ENCODE assay signal across 15 cellular contexts in genomic region chr10:72709041-72709440, GRCh38. TPM values are rescaled to one million over a fixed set of nuclear protein-coding genes. Genes with fewer than 3 reads are reported as not detected.
DNase-seq lines count a peak whose midpoint lies in the region; ATAC-seq, FAIRE-seq and TF ChIP-seq lines count a peak whose summit lies in the region.
"Had no signal": no experiment of that assay in that cellular context is flagged by ENCODE, and none has a peak within 500 bp of the region (broad histone marks: within the 10 kb centered on the region; RNA-seq: fewer than 3 reads in every experiment).

No MANE protein-coding gene starts in this region.

- peaks cover 3% of the 10 kb centered on the region for H3K4me1 Mint-ChIP-seq in T-helper 17 cell
- peaks cover 47% of the 10 kb centered on the region for H3K4me1 Mint-ChIP-seq in osteocyte (ENCODE audit: unreplicated experiment)
- H3K4me1 Mint-ChIP-seq in progenitor cell of endocrine pancreas (ENCODE audit: low read depth), result peaks cover 16% of the 10 kb centered on the region
- no peaks in the 10 kb centered on the region for H3K4me1 Mint-ChIP-seq in activated CD4-positive, alpha-beta T cell treated with anti-CD3 and anti-CD28 coated beads, Interleukin-2, amount 10 ng/mL, durations not matched to agents 24 days and 14 days

- H3K36me3 Mint-ChIP-seq in T-helper 17 cell (ENCODE audit: low read depth), result peaks cover 2% of the 10 kb centered on the region
- no peaks in the 10 kb centered on the region for H3K36me3 Mint-ChIP-seq in osteocyte (ENCODE audit: unreplicated experiment)
- peaks cover 3% of the 10 kb centered on the region for H3K36me3 Mint-ChIP-seq in progenitor cell of endocrine pancreas (ENCODE audit: insufficient read depth)
- H3K36me3 Mint-ChIP-seq in activated CD4-positive, alpha-beta T cell treated with anti-CD3 and anti-CD28 coated beads, Interleukin-2, amount 10 ng/mL, durations not matched to agents 24 days and 14 days (ENCODE audit: low read depth), result no peaks in the 10 kb centered on the region

- intact Hi-C loops in activated CD4-positive, alpha-beta T cell treated with anti-CD3 and anti-CD28 coated beads, Interleukin-2, amount 10 ng/mL, durations not matched to agents 24 days and 14 days (cut with micrococcal nuclease), result no loop called here

- no peak for TF ChIP-seq CTCF in osteocyte (IDR thresholded peaks at IDR 0.05)
- TF ChIP-seq CTCF in progenitor cell of endocrine pancreas (IDR thresholded peaks at IDR 0.05; ENCODE audit: unreplicated experiment), result no peak

- H3K27me3 Mint-ChIP-seq in T-helper 17 cell, result no peaks in the 10 kb centered on the region
- H3K27me3 Mint-ChIP-seq in osteocyte (ENCODE audit: unreplicated experiment), result no peaks in the 10 kb centered on the region
- no peaks in the 10 kb centered on the region for H3K27me3 Mint-ChIP-seq in progenitor cell of endocrine pancreas
- no peaks in the 10 kb centered on the region for H3K27me3 Mint-ChIP-seq in activated CD4-positive, alpha-beta T cell treated with anti-CD3 and anti-CD28 coated beads, Interleukin-2, amount 10 ng/mL, durations not matched to agents 24 days and 14 days
- H3K27me3 Mint-ChIP-seq: dendritic cell treated with granulocyte-macrophage colony-stimulating factor and Interleukin-4, amounts not matched to agents 40 ng/mL and 50 ng/mL, for 4 days had no signal

- no peak for ATAC-seq in T-helper 17 cell
- ATAC-seq: mucosa of descending colon had no signal

- no peak overlapping the region for H3K4me3 Mint-ChIP-seq in T-helper 17 cell
- peak overlapping the region; percentile 56 for H3K4me3 Mint-ChIP-seq in osteocyte (ENCODE audit: unreplicated experiment)
- H3K4me3 Mint-ChIP-seq in progenitor cell of endocrine pancreas (ENCODE audit: low read depth), result no peak overlapping the region
- no peak overlapping the region for H3K4me3 Mint-ChIP-seq in activated CD4-positive, alpha-beta T cell treated with anti-CD3 and anti-CD28 coated beads, Interleukin-2, amount 10 ng/mL, durations not matched to agents 24 days and 14 days
- H3K4me3 Mint-ChIP-seq: dendritic cell treated with granulocyte-macrophage colony-stimulating factor and Interleukin-4, amounts not matched to agents 40 ng/mL and 50 ng/mL, for 4 days had no signal

- H3K27ac Mint-ChIP-seq in T-helper 17 cell (peak overlapping the region; percentile 4), osteocyte (ENCODE audit: unreplicated experiment) (peak overlapping the region; percentile 96), progenitor cell of endocrine pancreas (no peak overlapping the region)
- no peak overlapping the region for H3K27ac Mint-ChIP-seq in activated CD4-positive, alpha-beta T cell treated with anti-CD3 and anti-CD28 coated beads, Interleukin-2, amount 10 ng/mL, durations not matched to agents 24 days and 14 days
- H3K27ac Mint-ChIP-seq: dendritic cell treated with granulocyte-macrophage colony-stimulating factor and Interleukin-4, amounts not matched to agents 40 ng/mL and 50 ng/mL, for 4 days had no signal

- FAIRE-seq in A204.1 (lab: Jason Lieb, UNC), result peak; percentile 14
- FAIRE-seq: GM12891 had no signal

- H3K9me3 ChIP-seq in T-helper 17 cell (ENCODE audit: control insufficient read depth, low read length, poor library complexity, severe bottlenecking), result no peaks in the 10 kb centered on the region
- H3K9me3 ChIP-seq: mucosa of descending colon, prostate gland had no signal

- DNase-seq in T-helper 17 cell (no peak), fibroblast of peridontal ligament (ENCODE audit: extremely low read depth) (peak; percentile 68), osteocyte (ENCODE audit: extremely low spot score, unreplicated experiment) (no peak), progenitor cell of endocrine pancreas (ENCODE audit: low spot score, unreplicated experiment) (no peak), inferior parietal cortex (ENCODE audit: extremely low spot score) (no peak), NCI-H187 (lab: John Stamatoyannopoulos, UW) (no peak)
- DNase-seq in activated CD4-positive, alpha-beta T cell treated with anti-CD3 and anti-CD28 coated beads, Interleukin-2, amount 10 ng/mL, durations not matched to agents 24 days and 14 days, result no peak
- DNase-seq: activated CD4-positive, alpha-beta T cell treated with anti-CD3 and anti-CD28 coated beads, Interleukin-2, amount 50 U/mL, for 48 hours; mucosa of descending colon; NCI-H1417; NCI-H226 had no signal

- no peaks in the 10 kb centered on the region for H3K9me3 Mint-ChIP-seq in osteocyte (ENCODE audit: unreplicated experiment)
- H3K9me3 Mint-ChIP-seq in progenitor cell of endocrine pancreas (ENCODE audit: low read depth), result no peaks in the 10 kb centered on the region
- no peaks in the 10 kb centered on the region for H3K9me3 Mint-ChIP-seq in activated CD4-positive, alpha-beta T cell treated with anti-CD3 and anti-CD28 coated beads, Interleukin-2, amount 10 ng/mL, durations not matched to agents 24 days and 14 days
- H3K9me3 Mint-ChIP-seq: dendritic cell treated with granulocyte-macrophage colony-stimulating factor and Interleukin-4, amounts not matched to agents 40 ng/mL and 50 ng/mL, for 4 days had no signal

RNA-seq across cellular contexts. Expression of gene MCU, which starts 17.1 kb away (rescaled TPM):
- total RNA-seq in T-helper 17 cell (10 to 100 TPM; 12.6 to 14.4 TPM), osteocyte (29.4 and 31.4 TPM in 2 replicates), progenitor cell of endocrine pancreas (63.8 and 66.2 TPM in 2 replicates)
- total RNA-seq in activated CD4-positive, alpha-beta T cell treated with anti-CD3 and anti-CD28 coated beads, Interleukin-2, amount 10 ng/mL, durations not matched to agents 24 days and 14 days, result 13.5 and 15.9 TPM in 2 replicates

Comparison
In these comparisons a context has a peak if more than half of its experiments do, and no peak if none do; other contexts are left out.
1. H3K27ac Mint-ChIP-seq: peak in T-helper 17 cell (single experiment) and osteocyte (single experiment); none in progenitor cell of endocrine pancreas (single experiment) and activated CD4-positive, alpha-beta T cell treated with anti-CD3 and anti-CD28 coated beads, Interleukin-2, amount 10 ng/mL, durations not matched to agents 24 days and 14 days (single experiment).